8 cellular contexts compared by ENCODE assay signal in genomic region chr1:26697441-26697977, GRCh38. TPM values are rescaled to one million over a fixed set of nuclear protein-coding genes. Genes with fewer than 3 reads are reported as not detected.
DNase-seq lines count a peak whose midpoint lies in the region; ATAC-seq and TF ChIP-seq lines count a peak whose summit lies in the region.

No MANE protein-coding gene starts in this region.

- under 1% methylated on average over 28 of the region's 28 CpGs for WGBS in urinary bladder

- TF ChIP-seq CTCF in HFFc6 (IDR thresholded peaks at IDR 0.05), result no peak

- no peaks in the 10 kb centered on the region for H3K27me3 Mint-ChIP-seq in activated naive CD4-positive, alpha-beta T cell treated with anti-CD3 and anti-CD28 coated beads for 36 hours (ENCODE audit: low read depth)
- H3K27me3 Mint-ChIP-seq in HFFc6 (ENCODE audit: insufficient read depth), result no peaks in the 10 kb centered on the region
- no peaks in the 10 kb centered on the region for H3K27me3 Mint-ChIP-seq in activated T-helper 2 cell treated with anti-CD3 and anti-CD28 coated beads, Interferon-gamma antibody, Interleukin-2, Interleukin-4, amounts not matched to agents 10 μg/mL and 5 μg/mL and 100 μg/mL, durations not matched to agents 14 hours and 24 hours and 36 hours (ENCODE audit: low read depth)

- CTCF ChIA-PET in activated naive CD4-positive, alpha-beta T cell treated with anti-CD3 and anti-CD28 coated beads for 36 hours (lab: Charles Lee), result interaction anchor here (1.1 to 10.2 kb wide), 4 partner anchors 44 to 96 kb away, joined by 3 to 72 read pairs (median 6); partner anchors contain the start of gene PIGV

- H3K9me3 Mint-ChIP-seq in activated naive CD4-positive, alpha-beta T cell treated with anti-CD3 and anti-CD28 coated beads for 36 hours, result no peaks in the 10 kb centered on the region
- H3K9me3 Mint-ChIP-seq in HFFc6, result no peaks in the 10 kb centered on the region
- H3K9me3 Mint-ChIP-seq in activated T-helper 2 cell treated with anti-CD3 and anti-CD28 coated beads, Interferon-gamma antibody, Interleukin-2, Interleukin-4, amounts not matched to agents 10 μg/mL and 5 μg/mL and 100 μg/mL, durations not matched to agents 14 hours and 24 hours and 36 hours, result no peaks in the 10 kb centered on the region

- H3K4me3 Mint-ChIP-seq in activated naive CD4-positive, alpha-beta T cell treated with anti-CD3 and anti-CD28 coated beads for 36 hours, result no peak overlapping the region
- no peak overlapping the region for H3K4me3 Mint-ChIP-seq in HFFc6
- no peak overlapping the region for H3K4me3 Mint-ChIP-seq in activated T-helper 2 cell treated with anti-CD3 and anti-CD28 coated beads, Interferon-gamma antibody, Interleukin-2, Interleukin-4, amounts not matched to agents 10 μg/mL and 5 μg/mL and 100 μg/mL, durations not matched to agents 14 hours and 24 hours and 36 hours (ENCODE audit: low read depth)

- intact Hi-C loops in cardiac septum (cut with DNase I), result no loop called here
- intact Hi-C loops in Right ventricle myocardium superior (cut with DNase I), result loop anchor here (5.0 kb wide), 1 partner anchor 55 kb away; no protein-coding TSS in a partner anchor
- intact Hi-C loops in activated naive CD4-positive, alpha-beta T cell treated with anti-CD3 and anti-CD28 coated beads for 36 hours (cut with micrococcal nuclease), result loop anchor here (5.0 kb wide), 1 partner anchor 155 kb away; no protein-coding TSS in a partner anchor
- intact Hi-C loops in activated T-helper 2 cell treated with anti-CD3 and anti-CD28 coated beads, Interferon-gamma antibody, Interleukin-2, Interleukin-4, amounts not matched to agents 10 μg/mL and 5 μg/mL and 100 μg/mL, durations not matched to agents 14 hours and 24 hours and 36 hours (cut with micrococcal nuclease), result loop anchor here (5.0 kb wide), 1 partner anchor 225 kb away; the partner anchor contains the start of gene HMGN2

- no peak overlapping the region for H3K27ac Mint-ChIP-seq in activated naive CD4-positive, alpha-beta T cell treated with anti-CD3 and anti-CD28 coated beads for 36 hours
- no peak overlapping the region for H3K27ac Mint-ChIP-seq in HFFc6
- no peak overlapping the region for H3K27ac Mint-ChIP-seq in activated T-helper 2 cell treated with anti-CD3 and anti-CD28 coated beads, Interferon-gamma antibody, Interleukin-2, Interleukin-4, amounts not matched to agents 10 μg/mL and 5 μg/mL and 100 μg/mL, durations not matched to agents 14 hours and 24 hours and 36 hours

- peaks cover 6% of the 10 kb centered on the region for H3K4me1 ChIP-seq in urinary bladder (ENCODE audit: insufficient read depth)

- ATAC-seq in Right ventricle myocardium superior (ENCODE audit: poor library complexity) (no peak), HG03442 (IDR thresholded peaks at IDR 0.05; ENCODE audit: unreplicated experiment) (no peak)

- H3K4me1 Mint-ChIP-seq in activated naive CD4-positive, alpha-beta T cell treated with anti-CD3 and anti-CD28 coated beads for 36 hours (ENCODE audit: low read depth), result peaks cover 19% of the 10 kb centered on the region
- peaks cover 28% of the 10 kb centered on the region for H3K4me1 Mint-ChIP-seq in HFFc6 (ENCODE audit: low read depth)
- H3K4me1 Mint-ChIP-seq in activated T-helper 2 cell treated with anti-CD3 and anti-CD28 coated beads, Interferon-gamma antibody, Interleukin-2, Interleukin-4, amounts not matched to agents 10 μg/mL and 5 μg/mL and 100 μg/mL, durations not matched to agents 14 hours and 24 hours and 36 hours (ENCODE audit: low read depth), result peaks cover 22% of the 10 kb centered on the region

- peak overlapping the region; percentile 99 for H3K4me3 ChIP-seq in urinary bladder (ENCODE audit: low read depth, low read length)

- DNase-seq in cardiac septum (ENCODE audit: low spot score), result peak; percentile 75
- no peak for DNase-seq in Right ventricle myocardium superior
- DNase-seq in activated naive CD4-positive, alpha-beta T cell treated with anti-CD3 and anti-CD28 coated beads for 36 hours, result peak; percentile 37
- peak; percentile 37 for DNase-seq in left kidney (ENCODE audit: low read depth, low spot score)
- no peak for DNase-seq in HFFc6
- no peak for DNase-seq in activated T-helper 2 cell treated with anti-CD3 and anti-CD28 coated beads, Interferon-gamma antibody, Interleukin-2, Interleukin-4, amounts not matched to agents 10 μg/mL and 5 μg/mL and 100 μg/mL, durations not matched to agents 14 hours and 24 hours and 36 hours (ENCODE audit: low spot score)

- H3K36me3 Mint-ChIP-seq in activated naive CD4-positive, alpha-beta T cell treated with anti-CD3 and anti-CD28 coated beads for 36 hours (ENCODE audit: low read depth), result peaks cover 6% of the 10 kb centered on the region
- peaks cover 5% of the 10 kb centered on the region; the same call in 1 of the 2 replicates for H3K36me3 Mint-ChIP-seq in HFFc6 (ENCODE audit: low read depth)
- H3K36me3 Mint-ChIP-seq in activated T-helper 2 cell treated with anti-CD3 and anti-CD28 coated beads, Interferon-gamma antibody, Interleukin-2, Interleukin-4, amounts not matched to agents 10 μg/mL and 5 μg/mL and 100 μg/mL, durations not matched to agents 14 hours and 24 hours and 36 hours (ENCODE audit: low read depth), result no peaks in the 10 kb centered on the region

- no peaks in the 10 kb centered on the region for H3K36me3 ChIP-seq in urinary bladder (ENCODE audit: insufficient read depth)

- H3K27ac ChIP-seq in urinary bladder (ENCODE audit: low read depth), result peak overlapping the region; percentile 98

RNA-seq across cellular contexts. Expression of gene ARID1A, which starts 1.7 kb away (rescaled TPM):
- total RNA-seq in cardiac septum (52.1 TPM), Right ventricle myocardium superior (29.4 TPM), urinary bladder (40.6 TPM)
- 10 to 100 TPM; 65.0 to 65.9 TPM for total RNA-seq in activated naive CD4-positive, alpha-beta T cell treated with anti-CD3 and anti-CD28 coated beads for 36 hours
- 31.8 TPM for polyA plus RNA-seq in urinary bladder
- 10 to 100 TPM; 46.1 to 51.2 (median 49.2) TPM for total RNA-seq in HFFc6 (2021; fragmentation: NEBNext Ultra II Directional; extraction: Animal tissue kit (Norgen Biotek cat#: 25700))
- 109 TPM in 2 replicates for total RNA-seq in activated T-helper 2 cell treated with anti-CD3 and anti-CD28 coated beads, Interferon-gamma antibody, Interleukin-2, Interleukin-4, amounts not matched to agents 10 μg/mL and 5 μg/mL and 100 μg/mL, durations not matched to agents 14 hours and 24 hours and 36 hours

Comparison
In these comparisons a context has a peak if more than half of its experiments do, and no peak if none do; other contexts are left out.
1. DNase-seq: peak in cardiac septum (single experiment), activated naive CD4-positive, alpha-beta T cell treated with anti-CD3 and anti-CD28 coated beads for 36 hours (single experiment) and left kidney (single experiment); none in Right ventricle myocardium superior (single experiment), HFFc6 (single experiment) and activated T-helper 2 cell treated with anti-CD3 and anti-CD28 coated beads, Interferon-gamma antibody, Interleukin-2, Interleukin-4, amounts not matched to agents 10 μg/mL and 5 μg/mL and 100 μg/mL, durations not matched to agents 14 hours and 24 hours and 36 hours (single experiment).